Comparison of ENCODE assay signal across 21 cellular contexts in the genomic region with DNA sequence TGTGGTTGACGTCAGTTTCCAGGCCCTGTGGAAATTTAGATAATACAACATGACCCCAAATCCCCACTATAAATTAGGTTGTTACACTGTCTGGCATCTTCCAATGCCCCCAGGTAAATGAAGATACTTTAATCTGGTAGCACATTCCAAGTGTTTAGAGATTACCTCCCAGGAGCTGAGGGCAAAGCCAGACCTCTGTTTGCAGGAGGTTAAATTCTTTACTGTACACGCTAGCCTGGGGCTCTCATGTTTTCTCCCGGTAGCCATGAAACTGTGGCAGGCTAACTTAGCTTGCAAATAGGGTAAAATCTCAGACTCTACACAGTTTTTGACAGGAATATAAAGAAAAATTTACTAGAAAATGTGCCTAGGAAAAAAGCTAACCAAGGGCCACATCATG.
A peak's percentile ranks its signal among the peaks of the same experiment; 100 is the strongest.
DNase-seq lines count a peak whose midpoint lies in the region; FAIRE-seq and TF ChIP-seq lines count a peak whose summit lies in the region.
"Had no signal": no experiment of that assay in that cellular context is flagged by ENCODE, and none has a peak within 500 bp of the region (broad histone marks: within the 10 kb centered on the region; RNA-seq: fewer than 3 reads in every experiment).

No MANE protein-coding gene starts in this region.

- intact Hi-C loops in posterior vena cava (cut with DNase I), result no loop called here

- no peaks in the 10 kb centered on the region for H3K79me2 ChIP-seq in keratinocyte (ENCODE audit: control insufficient read depth, insufficient read depth, low read length)

- H3K4me2 ChIP-seq in keratinocyte (ENCODE audit: control insufficient read depth, extremely low read depth, insufficient read depth, low read depth, low read length), result no peak overlapping the region
- H3K4me2 ChIP-seq: BLaER1 had no signal

- no peaks in the 10 kb centered on the region for H4K20me1 ChIP-seq in keratinocyte (ENCODE audit: control insufficient read depth, extremely low read depth, insufficient read depth, low read length)
- H4K20me1 ChIP-seq: BLaER1 had no signal

- no peak for TF ChIP-seq CTCF in keratinocyte (optimal IDR thresholded peaks at IDR 0.05 in 1 of 3, IDR thresholded peaks at IDR 0.05 in 1 of 3, conservative IDR thresholded peaks at IDR 0.05 in 1 of 3; ENCODE audit: extremely low read depth in 1 of 3, insufficient read depth in 2 of 3, low read length in 3 of 3)

- dilution Hi-C loops in keratinocyte (cut with MboI; ENCODE audit: extremely low pct_ligation_motif_present, low sequenced_read_pairs), result no loop called here

- H3K36me3 ChIP-seq in keratinocyte (ENCODE audit: control insufficient read depth in 2 of 2, extremely low read depth in 1 of 2, insufficient read depth in 2 of 2, low read length in 2 of 2), result no peaks in the 10 kb centered on the region
- H3K36me3 ChIP-seq: BLaER1, HAP-1 had no signal

- no peak overlapping the region for H3K4me3 ChIP-seq in keratinocyte (ENCODE audit: control insufficient read depth in 2 of 3, extremely low read depth in 1 of 3, insufficient read depth in 2 of 3, low read depth in 1 of 3, low read length in 3 of 3)
- H3K4me3 ChIP-seq: BLaER1, HAP-1 had no signal

- peak; percentile 20 for FAIRE-seq in keratinocyte (lab: Jason Lieb, UNC)
- FAIRE-seq: GM12891, GM18507, H54 had no signal

- H2AFZ ChIP-seq in keratinocyte (ENCODE audit: control insufficient read depth, low read length), result no peak overlapping the region

- no peaks in the 10 kb centered on the region for H3K4me1 ChIP-seq in keratinocyte (ENCODE audit: control insufficient read depth, extremely low read depth, insufficient read depth, low read length)
- H3K4me1 ChIP-seq: BLaER1, Caco-2, HAP-1 had no signal

- H3K9ac ChIP-seq in keratinocyte (ENCODE audit: control insufficient read depth, extremely low read depth, insufficient read depth, low read length), result no peak overlapping the region
- H3K9ac ChIP-seq: BLaER1 had no signal

- H3K27me3 ChIP-seq in keratinocyte (ENCODE audit: control insufficient read depth, extremely low read depth, insufficient read depth, low read length), result no peaks in the 10 kb centered on the region
- H3K27me3 ChIP-seq: BLaER1 had no signal

- H3K9me3 ChIP-seq in keratinocyte (ENCODE audit: control insufficient read depth, low read depth, low read length), result no peaks in the 10 kb centered on the region
- H3K9me3 ChIP-seq: BLaER1, Caco-2, HAP-1 had no signal

- no peaks in the 10 kb centered on the region for H3K9me1 ChIP-seq in keratinocyte (ENCODE audit: control insufficient read depth, extremely low read depth, insufficient read depth, low read length)

- H3K27ac ChIP-seq in keratinocyte (ENCODE audit: control insufficient read depth, insufficient read depth, low read length), result no peak overlapping the region
- H3K27ac ChIP-seq: BLaER1, C4-2B had no signal

- DNase-seq in ELF-1 (ENCODE audit: low read depth, low spot score) (peak; percentile 49), NCI-H226 (peak; percentile 65), keratinocyte (ENCODE audit: low read depth, low spot score) (no peak), posterior vena cava (ENCODE audit: low spot score) (no peak), DMS53 treated with DMSO at 0.1 percent for 48 hours (lab: John Stamatoyannopoulos, UW; ENCODE audit: unreplicated experiment) (no peak)
- DNase-seq in stimulated activated naive CD4-positive, alpha-beta T cell treated with Interleukin-2 at 50 U/mL for 16 hours (lab: John Stamatoyannopoulos, UW), result no peak
- DNase-seq: Caco-2; CD4-positive, CD25-positive, alpha-beta regulatory T cell; CD8-positive, alpha-beta T cell; DMS153; DMS79; EL; GF-D8; GOT3; HFFc6 had no signal

Comparison
In these comparisons a context has a peak if more than half of its experiments do, and no peak if none do; other contexts are left out.
1. DNase-seq: peak in ELF-1 (single experiment) and NCI-H226 (single experiment); none in keratinocyte (single experiment), stimulated activated naive CD4-positive, alpha-beta T cell treated with Interleukin-2 at 50 U/mL for 16 hours (single experiment), posterior vena cava (single experiment) and DMS53 treated with DMSO at 0.1 percent for 48 hours (single experiment).